35 cellular contexts compared by ENCODE assay signal in the genomic region with DNA sequence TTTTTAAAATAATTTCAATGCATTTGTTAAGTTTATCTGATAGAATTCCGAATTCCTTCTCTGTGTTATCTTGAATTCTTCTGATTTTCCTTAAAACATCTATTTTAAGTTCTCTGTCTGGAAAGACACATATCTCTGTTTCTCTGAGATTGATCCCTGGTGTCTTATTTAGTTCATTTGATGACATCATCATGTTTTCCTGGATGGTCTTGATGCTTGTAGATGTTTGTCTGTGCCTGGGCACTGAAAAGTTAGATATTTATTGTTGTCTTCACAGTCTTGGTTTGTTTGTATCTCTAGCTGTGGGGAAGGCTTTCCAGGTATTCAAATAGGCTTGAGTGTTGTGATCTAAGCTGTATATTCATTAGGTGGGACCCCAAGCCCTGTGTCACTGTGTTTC.
"Had no signal": no experiment of that assay in that cellular context is flagged by ENCODE, and none has a peak within 500 bp of the region (broad histone marks: within the 10 kb centered on the region; RNA-seq: fewer than 3 reads in every experiment).

No MANE protein-coding gene starts in this region.

- DNase-seq: Karpas-422, Kasumi-1, MG63, MM.1S, MV-4-11, NCI-H1048, NCI-H1092, NCI-H1092 treated with DMSO at 0.1 percent for 48 hours, NCI-H1105, NCI-H1105 treated with DMSO at 0.1 percent for 48 hours, NCI-H1417, NCI-H1417 treated with DMSO at 0.1 percent for 48 hours, NCI-H1436, NCI-H1436 treated with DMSO at 0.1 percent for 48 hours, NCI-H146, NCI-H1694, NCI-H1694 treated with DMSO at 0.1 percent for 48 hours, NCI-H187, NCI-H187 treated with DMSO at 0.1 percent for 48 hours, NCI-H1930, NCI-H2029, NCI-H2029 treated with DMSO at 0.1 percent for 48 hours, NCI-H2081, NCI-H2081 treated with DMSO at 0.1 percent for 48 hours, NCI-H2107, NCI-H2171, NCI-H2171 treated with DMSO at 0.1 percent for 48 hours, NCI-H2227 treated with DMSO at 0.1 percent for 48 hours, NCI-H226, NCI-H345, NCI-H446, NCI-H446 treated with DMSO at 0.1 percent for 48 hours, NCI-H510A, NCI-H510A treated with DMSO at 0.1 percent for 48 hours, NCI-H524 had no signal

- H3K27me3 ChIP-seq: MG63 had no signal

- H3K9me3 ChIP-seq: MG63 had no signal

- H3K36me3 ChIP-seq: MG63 had no signal

- H3K4me3 ChIP-seq: MG63 had no signal
